9 cellular contexts compared by ENCODE assay signal in genomic region chr5:82018462-82018861, GRCh38. TPM values are rescaled to one million over a fixed set of nuclear protein-coding genes. Genes with fewer than 3 reads are reported as not detected.
A peak's percentile ranks its signal among the peaks of the same experiment; 100 is the strongest.
DNase-seq lines count a peak whose midpoint lies in the region; ATAC-seq and TF ChIP-seq lines count a peak whose summit lies in the region.
"Had no signal": no experiment of that assay in that cellular context is flagged by ENCODE, and none has a peak within 500 bp of the region (broad histone marks: within the 10 kb centered on the region; RNA-seq: fewer than 3 reads in every experiment).

No MANE protein-coding gene starts in this region.

- peaks cover 19% of the 10 kb centered on the region for H3K4me1 ChIP-seq in Loucy (ENCODE audit: insufficient read depth, low read length, poor library complexity, severe bottlenecking)
- H3K4me1 ChIP-seq in heart right ventricle = peaks cover 0 to 25% (median 10%) of the 10 kb centered on the region in 9 donors

- no peak overlapping the region for H3K4me3 ChIP-seq in Loucy (ENCODE audit: low read length, poor library complexity, severe bottlenecking)
- no peak overlapping the region for H3K4me3 ChIP-seq in heart right ventricle
- H3K4me3 ChIP-seq: GM23248 had no signal

- peak overlapping the region; percentile 33; the same call in 1 of the 2 replicates for H2AFZ ChIP-seq in Loucy (ENCODE audit: low read length)
- H2AFZ ChIP-seq: GM23248 had no signal

- intact Hi-C loops in heart right ventricle (cut with DNase I) = no loop called here

- H3K9me3 ChIP-seq in Loucy (ENCODE audit: insufficient read depth, low read depth, low read length) = peaks cover 4% of the 10 kb centered on the region; the same call in 1 of the 2 replicates
- peaks cover 0 to 23% (median 10%) of the 10 kb centered on the region in 11 donors for H3K9me3 ChIP-seq in heart right ventricle

- H3K9ac ChIP-seq in Loucy (ENCODE audit: low read depth, low read length, poor library complexity, severe bottlenecking) = peak overlapping the region; percentile 36
- H3K9ac ChIP-seq: GM23248 had no signal

- H3K36me3 ChIP-seq in Loucy (ENCODE audit: insufficient read depth, low read length) (no peaks in the 10 kb centered on the region), heart right ventricle (no peaks in the 10 kb centered on the region)

- H3K27ac ChIP-seq in heart right ventricle = peak overlapping the region in 5 of 10 donors; percentile 22 to 52 (median 38)
- H3K27ac ChIP-seq: GM23248 had no signal

- ATAC-seq in heart right ventricle = peak; percentile 72 to 94 (median 92)
- no peak for ATAC-seq in GM18907 (IDR thresholded peaks at IDR 0.05; ENCODE audit: unreplicated experiment)

- no peaks in the 10 kb centered on the region for H4K20me1 ChIP-seq in Loucy (ENCODE audit: insufficient read depth, low read length, poor library complexity, severe bottlenecking)

- no peaks in the 10 kb centered on the region for H3F3A ChIP-seq in Loucy (ENCODE audit: low read depth)

- H3K9me2 ChIP-seq in Loucy (replicated peaks; ENCODE audit: low read depth, low read length) = no peaks in the 10 kb centered on the region

- peak; percentile 47 for TF ChIP-seq CTCF in Loucy (conservative IDR thresholded peaks at IDR 0.05; ENCODE audit: low read length)
- TF ChIP-seq CTCF in heart right ventricle (IDR thresholded peaks at IDR 0.05) = peak in 1 of 9 donors; percentile 25

- no peaks in the 10 kb centered on the region for H3K27me3 ChIP-seq in Loucy (ENCODE audit: insufficient read depth, low read length, poor library complexity, severe bottlenecking)
- H3K27me3 ChIP-seq in heart right ventricle = no peaks in the 10 kb centered on the region

- peak overlapping the region; percentile 20 for H3K4me2 ChIP-seq in Loucy (ENCODE audit: low read depth, low read length, poor library complexity, severe bottlenecking)

- H3K79me2 ChIP-seq in Loucy (ENCODE audit: insufficient read depth, low read length) = no peaks in the 10 kb centered on the region

- 48 to 65% methylated on average over 1 of the region's 1 CpG for WGBS in heart right ventricle, 2 donors

- DNase-seq in AG20443 (ENCODE audit: low spot score) (peak; percentile 13), SK-N-DZ (ENCODE audit: low spot score) (peak; percentile 5), heart right ventricle (peak in 1 of 2 donors; percentile 29), NCI-H2029 treated with DMSO at 0.1 percent for 48 hours (lab: John Stamatoyannopoulos, UW) (no peak)
- DNase-seq in stimulated activated naive CD4-positive, alpha-beta T cell treated with Interleukin-2 at 50 U/mL for 16 hours (lab: John Stamatoyannopoulos, UW) = no peak
- no peak for DNase-seq in activated CD8-positive, alpha-beta memory T cell treated with anti-CD3 and anti-CD28 coated beads, Interleukin-2, amount 50 U/mL, for 48 hours
- DNase-seq: GM23248 had no signal

RNA-seq across cellular contexts. Expression of gene ATG10, which starts 46.6 kb away (rescaled TPM):
- polyA plus RNA-seq in SK-N-DZ (2014; cell fraction: cytosol; rRNA removed) = 13.6 and 26.0 TPM in 2 replicates
- polyA plus RNA-seq in SK-N-DZ (2014; cell fraction: nucleus; rRNA removed) = 4.6 and 12.6 TPM in 2 replicates
- total RNA-seq in heart right ventricle = 1 to 10 TPM; 4.6 to 8.0 (median 7.2) TPM
- polyA plus RNA-seq in heart right ventricle = 1 to 10 TPM; 4.8 to 5.0 TPM

Comparison
In these comparisons a context has a peak if more than half of its experiments do, and no peak if none do; other contexts are left out.
1. DNase-seq: peak in AG20443 (single experiment) and SK-N-DZ (single experiment); none in stimulated activated naive CD4-positive, alpha-beta T cell treated with Interleukin-2 at 50 U/mL for 16 hours (single experiment), activated CD8-positive, alpha-beta memory T cell treated with anti-CD3 and anti-CD28 coated beads, Interleukin-2, amount 50 U/mL, for 48 hours (single experiment) and NCI-H2029 treated with DMSO at 0.1 percent for 48 hours (single experiment).